Comparison of ENCODE assay signal across 8 cellular contexts in the genomic region with DNA sequence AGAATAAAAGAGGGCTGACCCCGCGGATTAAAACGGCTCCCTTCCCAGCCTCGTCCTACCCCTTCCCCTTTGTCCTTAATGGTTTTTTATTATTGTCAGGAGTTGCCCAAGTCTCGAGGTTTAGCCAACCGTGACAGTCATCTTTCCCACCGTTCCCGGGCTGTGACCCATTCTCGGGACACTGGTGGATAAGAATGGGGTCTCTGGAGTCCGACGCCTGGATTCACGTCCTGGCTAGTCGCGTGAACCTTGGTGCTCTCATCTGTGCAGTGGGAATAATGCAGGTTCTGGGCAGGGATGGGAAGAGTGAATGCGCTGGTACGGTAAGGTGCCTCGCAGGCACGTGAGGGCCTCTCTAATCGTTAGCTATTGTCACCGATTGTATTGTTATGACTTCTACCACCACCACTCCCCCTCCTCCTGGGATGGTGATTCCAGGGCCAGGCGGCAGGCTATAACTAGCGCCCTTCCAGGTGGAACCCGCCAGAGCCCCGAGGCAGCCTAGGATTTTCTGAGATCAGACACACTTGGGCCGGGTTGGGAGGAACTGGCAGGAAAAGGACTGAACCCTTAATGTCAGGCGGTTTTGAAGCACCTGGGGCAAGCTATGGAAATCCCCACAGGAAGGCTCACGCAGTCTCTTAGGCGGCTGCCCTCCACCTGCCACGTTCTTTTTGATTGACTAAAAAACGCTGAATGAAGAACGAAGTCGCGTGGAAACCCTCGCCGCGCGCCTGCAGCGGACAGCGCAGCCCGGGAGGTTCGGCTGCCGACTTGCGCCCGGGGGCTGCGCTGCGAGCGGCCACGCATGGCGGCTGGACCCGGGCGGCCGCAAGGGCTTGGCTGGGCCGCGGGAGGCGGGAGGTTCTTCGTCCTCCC. TPM values are rescaled to one million over a fixed set of nuclear protein-coding genes. Genes with fewer than 3 reads are reported as not detected.
DNase-seq lines count a peak whose midpoint lies in the region; ATAC-seq and TF ChIP-seq lines count a peak whose summit lies in the region.

No MANE protein-coding gene starts in this region.

- CTCF ChIA-PET in activated B cell treated with CpG ODN at 0.5 μM for 24 hours (lab: Charles Lee) = interaction anchor here (2.5 to 3.9 kb wide), 2 partner anchors 55 to 706 kb away, joined by 10 to 20 read pairs; no protein-coding TSS in a partner anchor

- H3K27ac Mint-ChIP-seq in activated B cell treated with CpG ODN at 0.5 μM for 24 hours (peak overlapping the region; percentile 61), osteocyte (ENCODE audit: unreplicated experiment) (peak overlapping the region; percentile 96)

- H3K36me3 Mint-ChIP-seq in activated B cell treated with CpG ODN at 0.5 μM for 24 hours (ENCODE audit: low read depth) = peaks cover 2% of the 10 kb centered on the region
- peaks cover 7% of the 10 kb centered on the region for H3K36me3 Mint-ChIP-seq in osteocyte (ENCODE audit: unreplicated experiment)

- H3K4me1 Mint-ChIP-seq in activated B cell treated with CpG ODN at 0.5 μM for 24 hours (peaks cover 52% of the 10 kb centered on the region), osteocyte (ENCODE audit: unreplicated experiment) (peaks cover 60% of the 10 kb centered on the region)

- H3K36me3 ChIP-seq in endocrine pancreas (ENCODE audit: control insufficient read depth, insufficient read depth, low read length) = no peaks in the 10 kb centered on the region

- peaks cover 40% of the 10 kb centered on the region for H3K27me3 Mint-ChIP-seq in activated B cell treated with CpG ODN at 0.5 μM for 24 hours
- no peaks in the 10 kb centered on the region for H3K27me3 Mint-ChIP-seq in osteocyte (ENCODE audit: unreplicated experiment)

- H3K4me3 Mint-ChIP-seq in activated B cell treated with CpG ODN at 0.5 μM for 24 hours = peak overlapping the region; percentile 79
- H3K4me3 Mint-ChIP-seq in osteocyte (ENCODE audit: unreplicated experiment) = peak overlapping the region; percentile 88

- H3K27me3 ChIP-seq in endocrine pancreas (ENCODE audit: control insufficient read depth, insufficient read depth, low read length) = peaks cover 2% of the 10 kb centered on the region

- peak overlapping the region; percentile 83 for H3K9ac ChIP-seq in endocrine pancreas (ENCODE audit: control insufficient read depth, insufficient read depth, low read length)

- POLR2A ChIA-PET in activated B cell treated with CpG ODN at 0.5 μM for 24 hours (lab: Charles Lee) = interaction anchor here (0.6 to 2.9 kb wide), 5 partner anchors 38 to 125 kb away, joined by 3 to 17 read pairs (median 3); no protein-coding TSS in a partner anchor

- H3K9me3 ChIP-seq in endocrine pancreas (ENCODE audit: control insufficient read depth, low read length) = no peaks in the 10 kb centered on the region

- peaks cover 4% of the 10 kb centered on the region for H3K9me3 Mint-ChIP-seq in activated B cell treated with CpG ODN at 0.5 μM for 24 hours
- H3K9me3 Mint-ChIP-seq in osteocyte (ENCODE audit: unreplicated experiment) = no peaks in the 10 kb centered on the region

- H3K4me1 ChIP-seq in endocrine pancreas (ENCODE audit: control insufficient read depth, insufficient read depth, low read length) = peaks cover 7% of the 10 kb centered on the region

- DNase-seq in ELR (ENCODE audit: low read depth) (peak; percentile 19), activated B cell treated with CpG ODN at 0.5 μM for 24 hours (peak; percentile 28), osteocyte (ENCODE audit: extremely low spot score, unreplicated experiment) (peak; percentile 83), AG20443 (ENCODE audit: low spot score) (no peak), NCI-H2171 (lab: John Stamatoyannopoulos, UW) (no peak), OCI-M2 (lab: John Stamatoyannopoulos, UW; ENCODE audit: unreplicated experiment) (no peak), NCI-H146 (lab: John Stamatoyannopoulos, UW) (no peak)

- TF ChIP-seq CTCF in activated B cell treated with CpG ODN at 0.5 μM for 24 hours (IDR thresholded peaks at IDR 0.05) = no peak
- no peak for TF ChIP-seq CTCF in osteocyte (IDR thresholded peaks at IDR 0.05)

- ATAC-seq in activated B cell treated with CpG ODN at 0.5 μM for 24 hours (ENCODE audit: low read depth) = no peak

- H3K4me3 ChIP-seq in endocrine pancreas (ENCODE audit: control insufficient read depth, insufficient read depth, low read length) = peak overlapping the region; percentile 44

- intact Hi-C loops in activated B cell treated with CpG ODN at 0.5 μM for 24 hours (cut with micrococcal nuclease) = loop anchor here (2.0 to 5.0 kb wide), 5 partner anchors 91 to 1695 kb away; a partner anchor contains a TSS

RNA-seq across cellular contexts. Expression of a gene that starts 2.7 kb away (rescaled TPM):
- 3.1 and 3.3 TPM in 2 replicates for total RNA-seq in activated B cell treated with CpG ODN at 0.5 μM for 24 hours
- total RNA-seq in osteocyte = 76.9 and 77.0 TPM in 2 replicates

Comparison
In these comparisons a context has a peak if more than half of its experiments do, and no peak if none do; other contexts are left out.
1. DNase-seq: peak in ELR (single experiment), activated B cell treated with CpG ODN at 0.5 μM for 24 hours (single experiment) and osteocyte (single experiment); none in AG20443 (single experiment), NCI-H2171 (single experiment), OCI-M2 (single experiment) and NCI-H146 (single experiment).
2. RNA of a gene that starts 2.7 kb away (total RNA-seq): 76.9 to 77.0 TPM in osteocyte; 3.1 to 3.3 TPM in activated B cell treated with CpG ODN at 0.5 μM for 24 hours; every median in the first group is over 10 times any median in the second.